ENCODE assay signal across 13 cellular contexts in the genomic region with DNA sequence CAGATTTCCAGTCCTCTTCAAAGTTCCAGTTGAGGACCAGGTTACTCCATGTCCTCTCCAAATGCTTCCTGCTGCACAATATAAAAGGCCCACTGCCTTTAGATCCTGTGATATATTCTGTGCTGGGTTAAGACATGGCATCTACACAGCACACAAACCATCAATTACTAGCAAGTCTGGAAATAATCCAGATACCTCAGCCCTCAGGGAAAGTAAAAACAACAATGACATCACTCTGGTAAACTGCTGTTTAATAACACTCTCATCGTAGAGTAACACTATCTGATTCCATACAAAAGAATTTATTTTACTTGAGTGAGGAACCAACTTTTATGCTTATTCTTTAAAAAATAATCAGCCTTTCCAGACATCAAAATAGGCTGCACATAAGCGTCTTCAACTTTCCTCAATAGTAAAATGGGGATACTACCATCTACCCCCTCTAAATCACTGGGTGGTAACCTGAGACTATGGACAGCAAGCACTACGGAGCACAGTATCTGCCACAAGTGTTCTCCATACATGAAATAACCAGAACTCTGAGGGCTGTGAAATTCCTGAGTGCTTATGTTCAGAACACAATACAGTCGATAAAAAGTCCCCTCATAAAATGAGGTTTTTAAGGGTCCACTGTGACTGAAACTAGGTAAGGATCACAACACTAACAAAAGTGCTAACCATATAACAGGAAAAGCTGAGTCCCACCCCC. TPM values are rescaled to one million over a fixed set of nuclear protein-coding genes. Genes with fewer than 3 reads are reported as not detected.
DNase-seq lines count a peak whose midpoint lies in the region; ATAC-seq and TF ChIP-seq lines count a peak whose summit lies in the region.
"Had no signal": no experiment of that assay in that cellular context is flagged by ENCODE, and none has a peak within 500 bp of the region (broad histone marks: within the 10 kb centered on the region; RNA-seq: fewer than 3 reads in every experiment).

No MANE protein-coding gene starts in this region.

- no peaks in the 10 kb centered on the region for H3K27me3 ChIP-seq in liver (ENCODE audit: control insufficient read depth in 4 of 4, insufficient read depth in 4 of 4, low read length in 3 of 4)
- H3K27me3 ChIP-seq: uterus had no signal

- no peaks in the 10 kb centered on the region for H3K27me3 Mint-ChIP-seq in progenitor cell of endocrine pancreas

- H3K27ac ChIP-seq in liver (ENCODE audit: low read depth in 1 of 2, low read length in 2 of 2) (peak overlapping the region; percentile 42 to 79), caudate nucleus (ENCODE audit: low read depth, low read length) (no peak overlapping the region)

- in situ Hi-C loops in T47D (cut with HindIII; ENCODE audit: low pct_unique_long_range_greater_than_20kb, low sequenced_read_pairs): no loop called here

- no peaks in the 10 kb centered on the region for H3K9me3 ChIP-seq in liver (ENCODE audit: control insufficient read depth in 4 of 4, low read length in 3 of 4)
- H3K9me3 ChIP-seq: uterus had no signal

- TF ChIP-seq CTCF in liver (IDR thresholded peaks at IDR 0.05; ENCODE audit: low read depth, low read length, missing input control) (no peak), progenitor cell of endocrine pancreas (IDR thresholded peaks at IDR 0.05; ENCODE audit: unreplicated experiment) (no peak)

- no peak overlapping the region for H3K4me3 ChIP-seq in liver (ENCODE audit: low read depth in 1 of 3, low read length in 3 of 3)
- H3K4me3 ChIP-seq: uterus had no signal

- peak overlapping the region in 1 of 2 donors; percentile 66 for H3K9ac ChIP-seq in liver (ENCODE audit: low read depth in 1 of 2, low read length in 2 of 2)

- TF ChIP-seq RAD21 in liver (IDR thresholded peaks at IDR 0.05): no peak

- ATAC-seq in GM21447 (IDR thresholded peaks at IDR 0.05; ENCODE audit: unreplicated experiment): no peak

- H3K4me3 Mint-ChIP-seq in progenitor cell of endocrine pancreas (ENCODE audit: low read depth): no peak overlapping the region
- H3K4me3 Mint-ChIP-seq: central memory CD8-positive, alpha-beta T cell had no signal

- H3K4me1 ChIP-seq in liver (ENCODE audit: control insufficient read depth in 4 of 4, insufficient read depth in 4 of 4, low read length in 3 of 4): peaks cover 6 to 37% (median 24%) of the 10 kb centered on the region in 4 donors
- H3K4me1 ChIP-seq: uterus had no signal

- H3K9me3 Mint-ChIP-seq in progenitor cell of endocrine pancreas (ENCODE audit: low read depth): peaks cover 10% of the 10 kb centered on the region
- H3K9me3 Mint-ChIP-seq: central memory CD8-positive, alpha-beta T cell had no signal

- peak; percentile 40 for DNase-seq in COR-L47 (lab: John Stamatoyannopoulos, UW)
- peak; percentile 7 to 60 for DNase-seq in NCI-H2081 (lab: John Stamatoyannopoulos, UW)
- DNase-seq in T47D (ENCODE audit: low read depth in 1 of 2, low spot score in 1 of 2): peak; percentile 3 to 73
- DNase-seq in cerebellar cortex (ENCODE audit: low spot score): no peak
- no peak for DNase-seq in progenitor cell of endocrine pancreas (ENCODE audit: low spot score, unreplicated experiment)
- DNase-seq in caudate nucleus (lab: John Stamatoyannopoulos, UW): no peak
- DNase-seq: activated CD8-positive, alpha-beta memory T cell treated with anti-CD3 and anti-CD28 coated beads, Interleukin-2, amount 50 U/mL, for 4 hours; NCI-H2171 treated with DMSO at 0.1 percent for 48 hours; occipital lobe; uterus had no signal

- WGBS in liver: 74% methylated on average over 4 of the region's 4 CpGs

- H3K36me3 ChIP-seq in liver (ENCODE audit: control insufficient read depth in 4 of 4, insufficient read depth in 3 of 4, low read depth in 1 of 4, low read length in 3 of 4): no peaks in the 10 kb centered on the region
- H3K36me3 ChIP-seq: uterus had no signal

- peaks cover 28% of the 10 kb centered on the region for H3K4me1 Mint-ChIP-seq in progenitor cell of endocrine pancreas (ENCODE audit: low read depth)
- H3K4me1 Mint-ChIP-seq: central memory CD8-positive, alpha-beta T cell had no signal

- no peak overlapping the region for H3K27ac Mint-ChIP-seq in progenitor cell of endocrine pancreas

- peaks cover 2% of the 10 kb centered on the region for H3K36me3 Mint-ChIP-seq in progenitor cell of endocrine pancreas (ENCODE audit: insufficient read depth)

TF ChIP-seq in liver, 16 proteins besides CTCF, POLR2A, EP300 and RAD21:
- no peak for TF ChIP-seq TAF1 (conservative IDR thresholded peaks at IDR 0.05)
- TF ChIP-seq EGR1 (IDR thresholded peaks at IDR 0.05; ENCODE audit: low read depth in 2 of 2): no peak
- peak in 1 of 2 donors; percentile 17 for TF ChIP-seq JUND (IDR thresholded peaks at IDR 0.05)
- no peak for TF ChIP-seq SP1 (IDR thresholded peaks at IDR 0.05)

RNA-seq across cellular contexts. Expression of a gene that starts 53.4 kb away (rescaled TPM):
- total RNA-seq in liver (10 to 100 TPM in 1 of 2 donors, 1 to 10 TPM in 1; 9.6 to 23.6 TPM), progenitor cell of endocrine pancreas (2.3 and 2.6 TPM in 2 replicates)
- polyA plus RNA-seq in liver: 1 to 10 TPM; 1.9 to 4.5 TPM

Comparison
In these comparisons a context has a peak if more than half of its experiments do, and no peak if none do; other contexts are left out.
1. DNase-seq: peak in COR-L47 (single experiment), NCI-H2081 (2 of 2) and T47D (2 of 2); none in cerebellar cortex (single experiment), progenitor cell of endocrine pancreas (single experiment) and caudate nucleus (0 of 61).